Comparison of ENCODE assay signal across 38 cellular contexts in genomic region chr18:66160007-66160406, GRCh38.
"Had no signal": no experiment of that assay in that cellular context is flagged by ENCODE, and none has a peak within 500 bp of the region (broad histone marks: within the 10 kb centered on the region; RNA-seq: fewer than 3 reads in every experiment).

No MANE protein-coding gene starts in this region.

- H3K36me3 Mint-ChIP-seq: activated CD8-positive, alpha-beta memory T cell treated with anti-CD3 and anti-CD28 coated beads, Interleukin-2, amount 10 ng/mL, durations not matched to agents 7 days and 5 days; activated naive CD4-positive, alpha-beta T cell treated with anti-CD3 and anti-CD28 coated beads, Interleukin-2, amount 10 ng/mL, durations not matched to agents 7 days and 5 days; activated naive CD4-positive, alpha-beta T cell treated with anti-CD3 and anti-CD28 coated beads, Interleukin-2, amount 50 U/mL, for 24 hours; activated naive CD8-positive, alpha-beta T cell; activated naive CD8-positive, alpha-beta T cell treated with anti-CD3 and anti-CD28 coated beads, Interleukin-2, amount 10 ng/mL, durations not matched to agents 7 days and 5 days; brain had no signal

- H3K27ac ChIP-seq: ascending aorta, cardiac muscle cell, VCaP had no signal

- H3K4me1 Mint-ChIP-seq: activated CD4-positive, alpha-beta memory T cell treated with anti-CD3 and anti-CD28 coated beads, Interleukin-2, amount 10 ng/mL, durations not matched to agents 7 days and 5 days; activated CD4-positive, alpha-beta T cell treated with anti-CD3 and anti-CD28 coated beads for 36 hours; activated CD4-positive, alpha-beta T cell treated with anti-CD3 and anti-CD28 coated beads, Interleukin-2, amount 10 ng/mL, durations not matched to agents 7 days and 5 days; activated CD8-positive, alpha-beta memory T cell treated with anti-CD3 and anti-CD28 coated beads, Interleukin-2, amount 10 ng/mL, durations not matched to agents 7 days and 5 days; activated naive CD4-positive, alpha-beta T cell treated with anti-CD3 and anti-CD28 coated beads, Interleukin-2, amount 10 ng/mL, durations not matched to agents 7 days and 5 days; activated naive CD4-positive, alpha-beta T cell treated with anti-CD3 and anti-CD28 coated beads, Interleukin-2, amount 50 U/mL, for 24 hours; activated naive CD8-positive, alpha-beta T cell treated with anti-CD3 and anti-CD28 coated beads, Interleukin-2, amount 10 ng/mL, durations not matched to agents 7 days and 5 days; activated naive CD8-positive, alpha-beta T cell treated with anti-CD3 and anti-CD28 coated beads, Interleukin-2, amount 50 U/mL, for 24 hours; brain; central memory CD8-positive, alpha-beta T cell had no signal

- H3K4me1 ChIP-seq: ascending aorta had no signal

- H3K27me3 ChIP-seq: ascending aorta, cardiac muscle cell had no signal

- H3K9me3 ChIP-seq: ascending aorta had no signal

- DNase-seq: activated CD4-positive, alpha-beta memory T cell treated with anti-CD3 and anti-CD28 coated beads, Interleukin-2, amount 10 ng/mL, durations not matched to agents 7 days and 5 days; activated CD4-positive, alpha-beta T cell treated with anti-CD3 and anti-CD28 coated beads for 1 hour; activated CD4-positive, alpha-beta T cell treated with anti-CD3 and anti-CD28 coated beads for 36 hours; activated CD4-positive, alpha-beta T cell treated with anti-CD3 and anti-CD28 coated beads for 48 hours; activated CD4-positive, alpha-beta T cell treated with anti-CD3 and anti-CD28 coated beads, Interleukin-2, amount 10 ng/mL, durations not matched to agents 7 days and 5 days; activated CD4-positive, alpha-beta T cell treated with anti-CD3 and anti-CD28 coated beads, Interleukin-2, amount 50 U/mL, for 48 hours; activated CD4-positive, CD25-positive, alpha-beta regulatory T cell; activated CD8-positive, alpha-beta memory T cell treated with anti-CD3 and anti-CD28 coated beads for 24 hours; activated CD8-positive, alpha-beta memory T cell treated with anti-CD3 and anti-CD28 coated beads, Interleukin-2, amount 10 ng/mL, durations not matched to agents 7 days and 5 days; activated CD8-positive, alpha-beta memory T cell treated with anti-CD3 and anti-CD28 coated beads, Interleukin-2, amount 50 U/mL, for 48 hours; activated CD8-positive, alpha-beta T cell treated with anti-CD3 and anti-CD28 coated beads, Interleukin-2, amount 10 ng/mL, durations not matched to agents 7 days and 5 days; activated effector memory CD4-positive, alpha-beta T cell treated with Interleukin-2 at 50 U/mL for 16 hours; activated gamma-delta T cell; activated naive CD4-positive, alpha-beta T cell treated with anti-CD3 and anti-CD28 coated beads, Interleukin-2, amount 10 ng/mL, durations not matched to agents 7 days and 5 days; activated naive CD4-positive, alpha-beta T cell treated with Interleukin-2 at 50 U/mL for 16 hours; activated naive CD8-positive, alpha-beta T cell treated with anti-CD3 and anti-CD28 coated beads, Interleukin-2, amount 10 ng/mL, durations not matched to agents 7 days and 5 days; activated naive CD8-positive, alpha-beta T cell treated with anti-CD3 and anti-CD28 coated beads, Interleukin-2, amount 50 U/mL, for 24 hours; activated T-cell treated with anti-CD3 and anti-CD28 coated beads, Interleukin-2, amount 50 U/mL, for 24 hours; activated T-cell treated with anti-CD3 and anti-CD28 coated beads, Interleukin-2, amount 50 U/mL, for 48 hours; amygdala; anterior cingulate cortex; caudate nucleus; T-helper 2 cell; T-helper 9 cell had no signal

- H3K4me3 Mint-ChIP-seq: activated CD4-positive, alpha-beta memory T cell treated with anti-CD3 and anti-CD28 coated beads, Interleukin-2, amount 10 ng/mL, durations not matched to agents 7 days and 5 days; activated CD4-positive, alpha-beta T cell treated with anti-CD3 and anti-CD28 coated beads for 36 hours; activated CD4-positive, alpha-beta T cell treated with anti-CD3 and anti-CD28 coated beads, Interleukin-2, amount 10 ng/mL, durations not matched to agents 7 days and 5 days; activated CD8-positive, alpha-beta memory T cell treated with anti-CD3 and anti-CD28 coated beads, Interleukin-2, amount 10 ng/mL, durations not matched to agents 7 days and 5 days; activated CD8-positive, alpha-beta T cell treated with anti-CD3 and anti-CD28 coated beads, Interleukin-2, amount 10 ng/mL, durations not matched to agents 7 days and 5 days; activated naive CD4-positive, alpha-beta T cell treated with anti-CD3 and anti-CD28 coated beads, Interleukin-2, amount 10 ng/mL, durations not matched to agents 7 days and 5 days; activated naive CD4-positive, alpha-beta T cell treated with anti-CD3 and anti-CD28 coated beads, Interleukin-2, amount 50 U/mL, for 24 hours; activated naive CD8-positive, alpha-beta T cell; activated naive CD8-positive, alpha-beta T cell treated with anti-CD3 and anti-CD28 coated beads, Interleukin-2, amount 10 ng/mL, durations not matched to agents 7 days and 5 days; activated naive CD8-positive, alpha-beta T cell treated with anti-CD3 and anti-CD28 coated beads, Interleukin-2, amount 50 U/mL, for 24 hours; activated T-cell treated with anti-CD3 and anti-CD28 coated beads, Interleukin-2, amount 50 U/mL, for 24 hours; brain; central memory CD8-positive, alpha-beta T cell; T-helper 1 cell treated with Interleukin-12 subunit alpha and Interleukin-12 subunit beta and Interleukin-4 antibody, amounts not matched to agents 30 μg/mL and 1 μg/mL, for 36 hours; T-helper 2 cell treated with Interferon-gamma antibody and Interleukin-4, amounts not matched to agents 5 μg/mL and 100 μg/mL, for 36 hours had no signal

- H3K9me3 Mint-ChIP-seq: activated naive CD8-positive, alpha-beta T cell treated with anti-CD3 and anti-CD28 coated beads, Interleukin-2, amount 10 ng/mL, durations not matched to agents 7 days and 5 days had no signal

- H3K4me3 ChIP-seq: ascending aorta, cardiac muscle cell had no signal

- H3K27me3 Mint-ChIP-seq: activated CD4-positive, alpha-beta memory T cell treated with anti-CD3 and anti-CD28 coated beads, Interleukin-2, amount 10 ng/mL, durations not matched to agents 7 days and 5 days; activated CD4-positive, alpha-beta T cell treated with anti-CD3 and anti-CD28 coated beads for 36 hours; activated CD4-positive, alpha-beta T cell treated with anti-CD3 and anti-CD28 coated beads, Interleukin-2, amount 10 ng/mL, durations not matched to agents 7 days and 5 days; activated CD8-positive, alpha-beta memory T cell treated with anti-CD3 and anti-CD28 coated beads, Interleukin-2, amount 10 ng/mL, durations not matched to agents 7 days and 5 days; activated naive CD4-positive, alpha-beta T cell treated with anti-CD3 and anti-CD28 coated beads, Interleukin-2, amount 10 ng/mL, durations not matched to agents 7 days and 5 days; activated naive CD4-positive, alpha-beta T cell treated with anti-CD3 and anti-CD28 coated beads, Interleukin-2, amount 50 U/mL, for 24 hours; activated naive CD8-positive, alpha-beta T cell; activated naive CD8-positive, alpha-beta T cell treated with anti-CD3 and anti-CD28 coated beads, Interleukin-2, amount 10 ng/mL, durations not matched to agents 7 days and 5 days; activated naive CD8-positive, alpha-beta T cell treated with anti-CD3 and anti-CD28 coated beads, Interleukin-2, amount 50 U/mL, for 24 hours; activated T-cell treated with anti-CD3 and anti-CD28 coated beads, Interleukin-2, amount 50 U/mL, for 24 hours; brain; central memory CD8-positive, alpha-beta T cell had no signal

- ATAC-seq: activated CD4-positive, alpha-beta T cell treated with anti-CD3 and anti-CD28 coated beads for 36 hours; activated CD4-positive, CD25-positive, alpha-beta regulatory T cell treated with anti-CD3 and anti-CD28 coated beads, Interleukin-2, amount 50 U/mL, for 24 hours; activated CD8-positive, alpha-beta memory T cell treated with anti-CD3 and anti-CD28 coated beads, Interleukin-2, amount 10 ng/mL, durations not matched to agents 7 days and 5 days; activated CD8-positive, alpha-beta T cell treated with anti-CD3 and anti-CD28 coated beads, Interleukin-2, amount 10 ng/mL, durations not matched to agents 7 days and 5 days; activated naive CD8-positive, alpha-beta T cell treated with anti-CD3 and anti-CD28 coated beads, Interleukin-2, amount 50 U/mL, for 24 hours had no signal

- H3K36me3 ChIP-seq: ascending aorta, cardiac muscle cell had no signal

- FAIRE-seq: bronchial epithelial cell, colon, TTC549 had no signal

- H3K27ac Mint-ChIP-seq: activated CD4-positive, alpha-beta memory T cell treated with anti-CD3 and anti-CD28 coated beads, Interleukin-2, amount 10 ng/mL, durations not matched to agents 7 days and 5 days; activated CD4-positive, alpha-beta T cell treated with anti-CD3 and anti-CD28 coated beads for 36 hours; activated CD4-positive, alpha-beta T cell treated with anti-CD3 and anti-CD28 coated beads, Interleukin-2, amount 10 ng/mL, durations not matched to agents 7 days and 5 days; activated CD8-positive, alpha-beta memory T cell treated with anti-CD3 and anti-CD28 coated beads, Interleukin-2, amount 10 ng/mL, durations not matched to agents 7 days and 5 days; activated CD8-positive, alpha-beta T cell treated with anti-CD3 and anti-CD28 coated beads, Interleukin-2, amount 10 ng/mL, durations not matched to agents 7 days and 5 days; activated naive CD4-positive, alpha-beta T cell treated with anti-CD3 and anti-CD28 coated beads, Interleukin-2, amount 10 ng/mL, durations not matched to agents 7 days and 5 days; activated naive CD4-positive, alpha-beta T cell treated with anti-CD3 and anti-CD28 coated beads, Interleukin-2, amount 50 U/mL, for 24 hours; activated naive CD8-positive, alpha-beta T cell; activated naive CD8-positive, alpha-beta T cell treated with anti-CD3 and anti-CD28 coated beads, Interleukin-2, amount 10 ng/mL, durations not matched to agents 7 days and 5 days; activated naive CD8-positive, alpha-beta T cell treated with anti-CD3 and anti-CD28 coated beads, Interleukin-2, amount 50 U/mL, for 24 hours; activated T-cell treated with anti-CD3 and anti-CD28 coated beads, Interleukin-2, amount 50 U/mL, for 24 hours; activated T-helper 2 cell treated with anti-CD3 and anti-CD28 coated beads, Interferon-gamma antibody, Interleukin-2, Interleukin-4, amounts not matched to agents 10 μg/mL and 5 μg/mL and 100 μg/mL, durations not matched to agents 14 hours and 24 hours and 36 hours; brain; T-helper 1 cell treated with Interleukin-12 subunit alpha and Interleukin-12 subunit beta and Interleukin-4 antibody, amounts not matched to agents 30 μg/mL and 1 μg/mL, for 36 hours; T-helper 2 cell treated with Interferon-gamma antibody and Interleukin-4, amounts not matched to agents 5 μg/mL and 100 μg/mL, for 36 hours had no signal
